Comparison of ENCODE assay signal across 10 cellular contexts in the genomic region with DNA sequence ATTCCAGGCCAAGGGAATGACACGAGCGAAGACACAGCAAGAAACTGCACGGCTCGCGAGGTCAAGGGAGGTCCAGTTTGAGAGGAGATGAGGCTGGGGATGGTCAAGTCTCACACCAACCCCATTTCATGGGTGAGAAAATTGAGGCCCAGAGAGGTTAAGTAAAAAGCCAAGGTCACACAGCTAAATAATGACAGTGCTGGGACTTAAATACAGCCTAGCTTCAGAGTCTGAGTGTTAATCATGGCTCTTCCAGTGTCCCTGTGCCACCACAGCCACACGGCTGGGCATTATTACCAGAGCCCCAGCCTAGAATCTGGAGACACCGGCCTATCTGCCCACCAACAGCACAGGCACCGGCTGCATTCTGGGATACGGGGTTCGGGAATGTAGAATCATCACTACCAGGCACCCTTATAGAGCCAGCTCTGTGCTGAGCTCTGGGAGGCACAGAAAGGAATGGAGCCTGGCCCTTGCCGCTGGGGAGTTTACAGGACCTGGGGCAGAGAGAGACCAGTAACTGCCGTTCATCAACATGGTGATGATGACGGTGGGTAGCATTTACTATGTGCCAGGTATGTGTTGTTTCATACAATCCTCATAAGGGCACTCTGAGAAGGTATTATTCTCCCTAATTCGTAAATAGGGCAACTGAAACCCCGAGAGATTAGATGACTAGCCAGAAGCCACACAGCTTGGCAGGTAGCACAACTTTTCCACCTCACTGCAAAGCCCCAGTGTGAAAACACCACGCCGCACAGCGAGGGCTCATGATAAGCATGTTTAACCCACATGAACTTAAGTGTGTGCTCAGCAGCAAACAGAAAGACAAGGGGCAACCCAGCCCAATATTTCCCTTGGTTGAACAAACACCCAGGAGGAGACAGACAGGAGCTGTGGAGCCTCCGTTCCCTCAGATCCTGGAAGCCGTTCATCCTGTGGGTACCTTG. TPM values are rescaled to one million over a fixed set of nuclear protein-coding genes. Genes with fewer than 3 reads are reported as not detected.
A peak's percentile ranks its signal among the peaks of the same experiment; 100 is the strongest.
DNase-seq lines count a peak whose midpoint lies in the region; ATAC-seq and TF ChIP-seq lines count a peak whose summit lies in the region.
"Had no signal": no experiment of that assay in that cellular context is flagged by ENCODE, and none has a peak within 500 bp of the region (broad histone marks: within the 10 kb centered on the region; RNA-seq: fewer than 3 reads in every experiment).

No MANE protein-coding gene starts in this region.

- H3K27ac Mint-ChIP-seq in CD4-positive, CD25-positive, alpha-beta regulatory T cell = peak overlapping the region; percentile 93 to 99 (median 95)
- peak overlapping the region; percentile 88 to 100 (median 98) for H3K27ac Mint-ChIP-seq in naive thymus-derived CD4-positive, alpha-beta T cell

- POLR2A ChIA-PET in naive thymus-derived CD4-positive, alpha-beta T cell (lab: Charles Lee) = interaction anchor here (0.6 to 11.1 kb wide), 21 partner anchors 12 to 90 kb away, joined by 3 to 210 read pairs (median 6); a partner anchor contains a TSS

- H3K4me1 ChIP-seq in CD4-positive, CD25-positive, alpha-beta regulatory T cell (ENCODE audit: control insufficient read depth, insufficient read depth, low read length, poor library complexity, severe bottlenecking) = peaks cover 70% of the 10 kb centered on the region
- peaks cover 65 to 73% of the 10 kb centered on the region in 2 donors for H3K4me1 ChIP-seq in naive thymus-derived CD4-positive, alpha-beta T cell (ENCODE audit: control insufficient read depth in 2 of 2, insufficient read depth in 2 of 2, low read length in 2 of 2)
- H3K4me1 ChIP-seq in esophagus muscularis mucosa (peaks cover 14 to 17% (median 17%) of the 10 kb centered on the region in 4 donors), lower lobe of right lung (peaks cover 32% of the 10 kb centered on the region)

- peak; percentile 33 to 69 (median 62) for DNase-seq in CD4-positive, CD25-positive, alpha-beta regulatory T cell
- DNase-seq in NCI-H69 (lab: John Stamatoyannopoulos, UW) (peak; percentile 70), activated T-cell treated with anti-CD3 and anti-CD28 coated beads for 4 hours (peak; percentile 47), middle frontal gyrus (ENCODE audit: extremely low spot score, low spot score) (no peak), esophagus muscularis mucosa (ENCODE audit: extremely low spot score) (no peak), lower lobe of right lung (no peak)
- DNase-seq in naive thymus-derived CD4-positive, alpha-beta T cell = peak in 7 of 9 donors; percentile 58 to 81 (median 65)
- DNase-seq: Kasumi-1 had no signal

- TF ChIP-seq EP300 in esophagus muscularis mucosa (IDR thresholded peaks at IDR 0.05) = no peak

- no peaks in the 10 kb centered on the region for H3K9me3 ChIP-seq in CD4-positive, CD25-positive, alpha-beta regulatory T cell (ENCODE audit: control insufficient read depth in 2 of 2, low read length in 2 of 2)
- no peaks in the 10 kb centered on the region for H3K9me3 ChIP-seq in naive thymus-derived CD4-positive, alpha-beta T cell (ENCODE audit: control insufficient read depth in 2 of 3, low read length in 3 of 3)
- H3K9me3 ChIP-seq in esophagus muscularis mucosa (peaks cover 0 to 8% (median 0%) of the 10 kb centered on the region in 4 donors), lower lobe of right lung (no peaks in the 10 kb centered on the region)

- H3K9me3 Mint-ChIP-seq in CD4-positive, CD25-positive, alpha-beta regulatory T cell = no peaks in the 10 kb centered on the region
- H3K9me3 Mint-ChIP-seq in naive thymus-derived CD4-positive, alpha-beta T cell = peaks cover 0 to 6% (median 0%) of the 10 kb centered on the region in 11 donors

- no peak for TF ChIP-seq POLR2A in esophagus muscularis mucosa (IDR thresholded peaks at IDR 0.05; ENCODE audit: low read depth)

- H3K27me3 Mint-ChIP-seq in CD4-positive, CD25-positive, alpha-beta regulatory T cell = no peaks in the 10 kb centered on the region
- H3K27me3 Mint-ChIP-seq in naive thymus-derived CD4-positive, alpha-beta T cell = no peaks in the 10 kb centered on the region

- H3K36me3 ChIP-seq in CD4-positive, CD25-positive, alpha-beta regulatory T cell (ENCODE audit: control insufficient read depth, insufficient read depth, low read length) = peaks cover 22% of the 10 kb centered on the region
- H3K36me3 ChIP-seq in naive thymus-derived CD4-positive, alpha-beta T cell (ENCODE audit: control insufficient read depth in 2 of 3, insufficient read depth in 3 of 3, low read length in 3 of 3) = peaks cover 0 to 20% (median 0%) of the 10 kb centered on the region in 3 experiments
- H3K36me3 ChIP-seq in esophagus muscularis mucosa (no peaks in the 10 kb centered on the region), lower lobe of right lung (no peaks in the 10 kb centered on the region)

- CTCF ChIA-PET in naive thymus-derived CD4-positive, alpha-beta T cell (lab: Charles Lee) = interaction anchor here (0.6 to 2.5 kb wide), 11 partner anchors 10 to 164 kb away, joined by 3 to 20 read pairs (median 5); no protein-coding TSS in a partner anchor

- H3K36me3 Mint-ChIP-seq in CD4-positive, CD25-positive, alpha-beta regulatory T cell = peaks cover 11% of the 10 kb centered on the region
- H3K36me3 Mint-ChIP-seq in naive thymus-derived CD4-positive, alpha-beta T cell = peaks cover 5 to 41% (median 15%) of the 10 kb centered on the region in 5 donors

- peaks cover 30 to 87% (median 65%) of the 10 kb centered on the region in 4 donors for H3K4me1 Mint-ChIP-seq in CD4-positive, CD25-positive, alpha-beta regulatory T cell
- H3K4me1 Mint-ChIP-seq in naive thymus-derived CD4-positive, alpha-beta T cell = peaks cover 54 to 94% (median 85%) of the 10 kb centered on the region in 7 donors

- 80% methylated on average over 15 of the region's 20 CpGs for WGBS in esophagus muscularis mucosa

- H3K4me3 Mint-ChIP-seq in CD4-positive, CD25-positive, alpha-beta regulatory T cell = peak overlapping the region; percentile 43 to 87 (median 78)
- peak overlapping the region; percentile 52 to 90 (median 81) for H3K4me3 Mint-ChIP-seq in naive thymus-derived CD4-positive, alpha-beta T cell

- ATAC-seq in CD4-positive, CD25-positive, alpha-beta regulatory T cell (ENCODE audit: low read depth in 2 of 2) = peak; percentile 26 to 46
- peak; percentile 19 for ATAC-seq in naive thymus-derived CD4-positive, alpha-beta T cell
- no peak for ATAC-seq in lower lobe of right lung
- no peak for ATAC-seq in GM21367 (IDR thresholded peaks at IDR 0.05; ENCODE audit: unreplicated experiment)

- intact Hi-C loops in naive thymus-derived CD4-positive, alpha-beta T cell (cut with micrococcal nuclease) = loop anchor here in 1 of 2 donors (1.0 to 10.0 kb wide), 3 partner anchors 106 to 1531 kb away; no protein-coding TSS in a partner anchor
- intact Hi-C loops in esophagus muscularis mucosa (cut with DNase I) (no loop called here), lower lobe of right lung (cut with DNase I) (no loop called here)

- H3K4me3 ChIP-seq in CD4-positive, CD25-positive, alpha-beta regulatory T cell (ENCODE audit: low read depth, low read length) = peak overlapping the region; percentile 32
- no peak overlapping the region for H3K4me3 ChIP-seq in naive thymus-derived CD4-positive, alpha-beta T cell (ENCODE audit: low read length)
- no peak overlapping the region for H3K4me3 ChIP-seq in esophagus muscularis mucosa
- H3K4me3 ChIP-seq in lower lobe of right lung = no peak overlapping the region

- H3K27ac ChIP-seq in CD4-positive, CD25-positive, alpha-beta regulatory T cell (ENCODE audit: insufficient read depth, low read length, poor library complexity, severe bottlenecking) = peak overlapping the region; percentile 93
- H3K27ac ChIP-seq in naive thymus-derived CD4-positive, alpha-beta T cell (ENCODE audit: low read depth, low read length) = peak overlapping the region; percentile 82
- H3K27ac ChIP-seq in esophagus muscularis mucosa (replicated peaks in 1 of 4) (no peak overlapping the region), lower lobe of right lung (no peak overlapping the region)

- TF ChIP-seq CTCF in esophagus muscularis mucosa (IDR thresholded peaks at IDR 0.05) (no peak), lower lobe of right lung (IDR thresholded peaks at IDR 0.05) (no peak)

- no peaks in the 10 kb centered on the region for H3K27me3 ChIP-seq in CD4-positive, CD25-positive, alpha-beta regulatory T cell (ENCODE audit: control insufficient read depth, insufficient read depth, low read length)
- H3K27me3 ChIP-seq in naive thymus-derived CD4-positive, alpha-beta T cell (ENCODE audit: control insufficient read depth in 2 of 2, insufficient read depth in 2 of 2, low read length in 2 of 2) = no peaks in the 10 kb centered on the region
- H3K27me3 ChIP-seq in esophagus muscularis mucosa (peaks cover 0 to 30% (median 0%) of the 10 kb centered on the region in 4 donors), lower lobe of right lung (ENCODE audit: low read depth) (peaks cover 5% of the 10 kb centered on the region)

RNA-seq across cellular contexts. Expression of a gene that starts 51.9 kb away (rescaled TPM):
- total RNA-seq in CD4-positive, CD25-positive, alpha-beta regulatory T cell = 398 TPM
- polyA plus RNA-seq in CD4-positive, CD25-positive, alpha-beta regulatory T cell = 100 to 1,000 TPM; 108 to 188 (median 130) TPM
- 100 to 1,000 TPM; 361 to 653 (median 430) TPM for total RNA-seq in naive thymus-derived CD4-positive, alpha-beta T cell
- 100 to 1,000 TPM; 195 to 303 TPM for polyA plus RNA-seq in naive thymus-derived CD4-positive, alpha-beta T cell
- 1 to 10 TPM in 2 of 4 donors, under 1 TPM in 1, not detected in 1; 0.32 to 2.2 (median 1.3) TPM for total RNA-seq in esophagus muscularis mucosa
- 6.1 TPM for total RNA-seq in lower lobe of right lung
- total RNA-seq: SK-MEL-5 had no signal

Comparison
In these comparisons a context has a peak if more than half of its experiments do, and no peak if none do; other contexts are left out.
1. ATAC-seq: peak in CD4-positive, CD25-positive, alpha-beta regulatory T cell (2 of 2) and naive thymus-derived CD4-positive, alpha-beta T cell (single experiment); none in lower lobe of right lung (0 of 2) and GM21367 (single experiment).
2. DNase-seq: peak in CD4-positive, CD25-positive, alpha-beta regulatory T cell (3 of 3), NCI-H69 (single experiment), activated T-cell treated with anti-CD3 and anti-CD28 coated beads for 4 hours (single experiment) and naive thymus-derived CD4-positive, alpha-beta T cell (7 of 9); none in middle frontal gyrus (single experiment), esophagus muscularis mucosa (single experiment) and lower lobe of right lung (single experiment).
3. H3K27ac ChIP-seq: peak in CD4-positive, CD25-positive, alpha-beta regulatory T cell (single experiment) and naive thymus-derived CD4-positive, alpha-beta T cell (single experiment); none in esophagus muscularis mucosa (0 of 4) and lower lobe of right lung (single experiment).
4. RNA of a gene that starts 51.9 kb away (total RNA-seq): 361 to 653 TPM in naive thymus-derived CD4-positive, alpha-beta T cell and 398 TPM in CD4-positive, CD25-positive, alpha-beta regulatory T cell (single experiment); 6.1 TPM in lower lobe of right lung (single experiment) and 0.32 to 2.2 TPM in esophagus muscularis mucosa; every median in the first group is over 10 times any median in the second.